In the genomic region with DNA sequence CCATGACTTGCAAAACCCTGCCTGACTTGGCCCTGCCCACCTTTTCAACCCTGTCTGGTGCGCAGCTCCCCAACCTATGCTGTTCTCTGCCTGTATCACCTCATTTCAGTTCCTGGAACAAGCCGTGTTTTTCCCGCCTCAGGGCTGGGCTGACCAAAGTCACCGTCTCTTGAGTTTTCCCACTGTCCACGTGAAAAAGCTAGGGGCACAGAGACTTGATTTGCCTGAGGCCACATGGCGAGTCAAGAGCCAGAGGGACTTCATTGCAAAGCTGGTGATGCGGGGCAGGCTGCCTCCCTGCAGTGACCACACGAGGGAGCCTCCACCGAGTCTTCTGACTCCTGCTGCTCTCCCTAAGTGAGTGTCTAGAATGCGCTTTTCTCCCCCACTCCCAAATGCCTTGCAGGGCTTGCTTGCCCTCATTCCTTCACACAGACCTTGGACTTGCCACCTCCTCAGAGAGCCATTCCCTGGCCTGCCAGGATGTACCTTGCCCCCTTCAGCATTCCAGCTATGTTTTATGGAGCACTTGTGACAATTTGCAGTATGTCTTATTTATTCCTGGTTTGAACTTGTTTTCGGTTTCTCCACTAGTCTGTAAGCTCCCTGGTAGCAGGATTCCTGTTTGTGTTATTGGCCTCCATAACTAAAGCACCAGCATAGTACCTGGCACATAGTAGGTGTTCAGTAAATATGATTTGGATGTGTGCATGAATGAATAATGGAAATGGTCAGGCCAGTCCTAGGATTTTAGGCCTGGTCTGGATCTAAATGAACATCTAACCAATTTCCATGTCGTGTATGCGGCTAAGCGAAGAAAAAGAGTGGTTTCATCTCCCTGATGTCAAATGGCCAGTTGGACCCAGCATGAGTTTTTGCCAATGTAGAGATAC, we compare ENCODE assay signal across 8 cellular contexts.
DNase-seq lines count a peak whose midpoint lies in the region; ATAC-seq, FAIRE-seq and TF ChIP-seq lines count a peak whose summit lies in the region.

No MANE protein-coding gene starts in this region.

- H3K4me3 ChIP-seq in AG10803 (ENCODE audit: low read length) (no peak overlapping the region), pancreas (no peak overlapping the region)

- DNase-seq in AG10803 (ENCODE audit: low read depth): peak; percentile 86
- DNase-seq in NCI-H2107 (lab: John Stamatoyannopoulos, UW): peak; percentile 50
- DNase-seq in activated CD8-positive, alpha-beta T cell treated with anti-CD3 and anti-CD28 coated beads for 36 hours: peak; percentile 49
- peak; percentile 43 for DNase-seq in germinal center (ENCODE audit: low spot score)
- peak in 1 of 6 donors; percentile 20 for DNase-seq in pancreas
- DNase-seq in activated CD4-positive, CD25-positive, alpha-beta regulatory T cell (lab: John Stamatoyannopoulos, UW): no peak

- FAIRE-seq in pancreas (lab: Jason Lieb, UNC): no peak

- TF ChIP-seq CTCF in AG10803 (conservative IDR thresholded peaks at IDR 0.05; ENCODE audit: low read length) (peak; percentile 84), GM12872 (IDR thresholded peaks at IDR 0.05; ENCODE audit: insufficient read depth, low read depth, low read length) (peak; percentile 75), pancreas (IDR thresholded peaks at IDR 0.05) (peak in 1 of 4 donors; percentile 14)
- no peak for TF ChIP-seq CTCF in activated CD8-positive, alpha-beta T cell treated with anti-CD3 and anti-CD28 coated beads for 36 hours (IDR thresholded peaks at IDR 0.05)

- no peaks in the 10 kb centered on the region for H3K4me1 ChIP-seq in pancreas

- no peaks in the 10 kb centered on the region for H3K9me3 Mint-ChIP-seq in activated CD8-positive, alpha-beta T cell treated with anti-CD3 and anti-CD28 coated beads for 36 hours

- no peak overlapping the region for H3K4me3 Mint-ChIP-seq in activated CD8-positive, alpha-beta T cell treated with anti-CD3 and anti-CD28 coated beads for 36 hours

- CTCF ChIA-PET in activated CD8-positive, alpha-beta T cell treated with anti-CD3 and anti-CD28 coated beads for 36 hours (lab: Charles Lee): interaction anchor here (0.9 to 2.4 kb wide), 11 partner anchors 10 to 559 kb away, joined by 3 to 18 read pairs (median 3); no protein-coding TSS in a partner anchor

- no peaks in the 10 kb centered on the region for H3K9me3 ChIP-seq in pancreas

- H3K27me3 Mint-ChIP-seq in activated CD8-positive, alpha-beta T cell treated with anti-CD3 and anti-CD28 coated beads for 36 hours: no peaks in the 10 kb centered on the region

- WGBS in pancreas, 2 donors: 64 to 77% methylated on average over 14 of the region's 14 CpGs

- H3K27ac Mint-ChIP-seq in activated CD8-positive, alpha-beta T cell treated with anti-CD3 and anti-CD28 coated beads for 36 hours: no peak overlapping the region

- H3K27me3 ChIP-seq in pancreas: no peaks in the 10 kb centered on the region

- ATAC-seq in activated CD8-positive, alpha-beta T cell treated with anti-CD3 and anti-CD28 coated beads for 36 hours: peak; percentile 47
- ATAC-seq in pancreas (peak in 3 of 4 donors; percentile 66 to 79 (median 71)), GM18907 (IDR thresholded peaks at IDR 0.05; ENCODE audit: unreplicated experiment) (no peak)

- POLR2A ChIA-PET in activated CD8-positive, alpha-beta T cell treated with anti-CD3 and anti-CD28 coated beads for 36 hours (lab: Charles Lee): interaction anchor here (0.7 kb wide), 1 partner anchor 134 kb away, joined by 3 read pairs; no protein-coding TSS in a partner anchor

- H3K4me1 Mint-ChIP-seq in activated CD8-positive, alpha-beta T cell treated with anti-CD3 and anti-CD28 coated beads for 36 hours (ENCODE audit: low read depth): peaks cover 7% of the 10 kb centered on the region

- no peak overlapping the region for H3K27ac ChIP-seq in pancreas

- H3K36me3 ChIP-seq in pancreas: no peaks in the 10 kb centered on the region

- intact Hi-C loops in activated CD8-positive, alpha-beta T cell treated with anti-CD3 and anti-CD28 coated beads for 36 hours (cut with micrococcal nuclease): no loop called here
- intact Hi-C loops in pancreas (cut with DNase I): no loop called here

- peaks cover 2% of the 10 kb centered on the region for H3K36me3 Mint-ChIP-seq in activated CD8-positive, alpha-beta T cell treated with anti-CD3 and anti-CD28 coated beads for 36 hours (ENCODE audit: low read depth)

Comparison
In these comparisons a context has a peak if more than half of its experiments do, and no peak if none do; other contexts are left out.
1. DNase-seq: peak in AG10803 (single experiment), NCI-H2107 (single experiment), activated CD8-positive, alpha-beta T cell treated with anti-CD3 and anti-CD28 coated beads for 36 hours (single experiment) and germinal center (single experiment); none in activated CD4-positive, CD25-positive, alpha-beta regulatory T cell (0 of 4).